8 cellular contexts compared by ENCODE assay signal in genomic region chr3:127590282-127590592, GRCh38. TPM values are rescaled to one million over a fixed set of nuclear protein-coding genes. Genes with fewer than 3 reads are reported as not detected.
DNase-seq lines count a peak whose midpoint lies in the region; ATAC-seq and TF ChIP-seq lines count a peak whose summit lies in the region.

No MANE protein-coding gene starts in this region.

- H3K4me1 Mint-ChIP-seq in chondrocyte (ENCODE audit: low read depth): peaks cover 37% of the 10 kb centered on the region

- no peaks in the 10 kb centered on the region for H3K27me3 Mint-ChIP-seq in chondrocyte (ENCODE audit: low read depth)

- in situ Hi-C loops in Panc1 (cut with HindIII; ENCODE audit: low pct_unique_long_range_greater_than_20kb, low sequenced_read_pairs): no loop called here

- no peaks in the 10 kb centered on the region for H3K36me3 Mint-ChIP-seq in chondrocyte (ENCODE audit: low read depth)

- no peak for TF ChIP-seq CTCF in Panc1 (IDR thresholded peaks at IDR 0.05)
- TF ChIP-seq CTCF in chondrocyte (IDR thresholded peaks at IDR 0.05): no peak
- TF ChIP-seq CTCF in upper lobe of left lung (IDR thresholded peaks at IDR 0.05): peak in 1 of 6 experiments; percentile 4

- POLR2A ChIA-PET in Panc1 (lab: Charles Lee): no interaction called here

- H3K36me3 ChIP-seq in Panc1 (ENCODE audit: control insufficient read depth, insufficient read depth, low read length): peaks cover 2% of the 10 kb centered on the region; the same call in 1 of the 2 replicates
- H3K36me3 ChIP-seq in upper lobe of left lung: no peaks in the 10 kb centered on the region

- H3K27ac Mint-ChIP-seq in chondrocyte (ENCODE audit: unreplicated experiment): peak overlapping the region; percentile 98

- TF ChIP-seq POLR2A in upper lobe of left lung (IDR thresholded peaks at IDR 0.05): peak in 2 of 4 donors; percentile 59 to 80

- H3K9me3 ChIP-seq in Panc1 (ENCODE audit: control insufficient read depth, insufficient read depth, low read depth, low read length) (no peaks in the 10 kb centered on the region), mononuclear cell (ENCODE audit: low read depth, low read length) (no peaks in the 10 kb centered on the region), upper lobe of left lung (no peaks in the 10 kb centered on the region)

- TF ChIP-seq EP300 in upper lobe of left lung (IDR thresholded peaks at IDR 0.05): no peak

- peak; percentile 78 for DNase-seq in DMS 273 (lab: John Stamatoyannopoulos, UW; ENCODE audit: unreplicated experiment)
- no peak for DNase-seq in DMS 273 treated with DMSO at 0.1 percent for 48 hours (lab: John Stamatoyannopoulos, UW)
- DNase-seq in Panc1 (ENCODE audit: low read depth, low spot score): no peak
- DNase-seq in chondrocyte (ENCODE audit: low spot score): no peak
- peak in 1 of 2 donors; percentile 93 for DNase-seq in upper lobe of left lung
- no peak for DNase-seq in SW480 (ENCODE audit: low spot score)

- H3K4me3 Mint-ChIP-seq in chondrocyte (ENCODE audit: unreplicated experiment): peak overlapping the region; percentile 92

- peak overlapping the region; percentile 82 to 84 for H3K4me3 ChIP-seq in Panc1 (ENCODE audit: low read depth in 2 of 2, low read length in 2 of 2)
- H3K4me3 ChIP-seq in mononuclear cell (ENCODE audit: low read length): peak overlapping the region; percentile 78
- peak overlapping the region; percentile 80 to 98 (median 92) for H3K4me3 ChIP-seq in upper lobe of left lung

- peak overlapping the region; percentile 65 for H3K27ac ChIP-seq in Panc1 (ENCODE audit: low read length)
- H3K27ac ChIP-seq in upper lobe of left lung: peak overlapping the region; percentile 87 to 96 (median 94)

- CTCF ChIA-PET in Panc1 (lab: Charles Lee): no interaction called here

- intact Hi-C loops in Panc1 (cut with micrococcal nuclease; ENCODE audit: unreplicated experiment): no loop called here

- BruUV-seq in Panc1 (replicated peaks; lab: Mats Ljungman, UMichigan): TSS peak; percentile 32

- H3K27me3 ChIP-seq in Panc1 (ENCODE audit: control insufficient read depth, insufficient read depth, low read length) (no peaks in the 10 kb centered on the region), mononuclear cell (ENCODE audit: insufficient read depth, low read length) (no peaks in the 10 kb centered on the region), upper lobe of left lung (no peaks in the 10 kb centered on the region)

- H3K4me1 ChIP-seq in Panc1 (ENCODE audit: control insufficient read depth, insufficient read depth, low read length) (peaks cover 18% of the 10 kb centered on the region), mononuclear cell (ENCODE audit: insufficient read depth, low read length) (peaks cover 35% of the 10 kb centered on the region), upper lobe of left lung (peaks cover 31 to 42% (median 35%) of the 10 kb centered on the region in 4 donors)

- H3K9me3 Mint-ChIP-seq in chondrocyte (ENCODE audit: low read depth): no peaks in the 10 kb centered on the region

- ATAC-seq in HG02571 (IDR thresholded peaks at IDR 0.05; ENCODE audit: unreplicated experiment): peak; percentile 32
- ATAC-seq in Panc1: peak; percentile 63
- peak; percentile 60 to 79 for ATAC-seq in upper lobe of left lung (ENCODE audit: low FRiP score in 2 of 2)

- WGBS in upper lobe of left lung, 2 donors: 2% methylated on average over 35 of the region's 41 CpGs; no CpG with 5 or more reads in 1 of the 2 donors

RNA-seq across cellular contexts. Expression of gene TPRA1, which starts 0.3 kb away (rescaled TPM):
- total RNA-seq in Panc1 (2021; ENCODE audit: unreplicated experiment) (42.6 TPM), chondrocyte (32.5 to 40.3 TPM (median 37.2 TPM) in 3 replicates), mononuclear cell (9.3 TPM), upper lobe of left lung (10 to 100 TPM; 16.8 to 44.4 (median 40.3) TPM)
- polyA plus RNA-seq in Panc1 (2012; ENCODE audit: insufficient read length): 52.6 TPM

RNA-seq across cellular contexts. Expression of gene MCM2, which starts 8.0 kb away (rescaled TPM):
- total RNA-seq in Panc1 (2021; ENCODE audit: unreplicated experiment) (132 TPM), chondrocyte (14.6 to 29.0 TPM (median 15.1 TPM) in 3 replicates), mononuclear cell (8.9 TPM), upper lobe of left lung (10 to 100 TPM in 3 of 6 donors, 1 to 10 TPM in 3; 6.1 to 14.7 (median 10.1) TPM)
- polyA plus RNA-seq in Panc1 (2012; ENCODE audit: insufficient read length): 106 TPM

RNA-seq across cellular contexts. Expression of gene PODXL2, which starts 38.7 kb away (rescaled TPM):
- 15.3 TPM for total RNA-seq in Panc1 (2021; ENCODE audit: unreplicated experiment)
- 27.2 TPM for polyA plus RNA-seq in Panc1 (2012; ENCODE audit: insufficient read length)
- 4.3 to 10.8 TPM (median 10.7 TPM) in 3 replicates for total RNA-seq in chondrocyte
- 1.9 TPM for total RNA-seq in mononuclear cell
- 1 to 10 TPM; 1.0 to 5.1 (median 3.5) TPM for total RNA-seq in upper lobe of left lung
